ENCODE assay signal across 1 cellular context in the genomic region with DNA sequence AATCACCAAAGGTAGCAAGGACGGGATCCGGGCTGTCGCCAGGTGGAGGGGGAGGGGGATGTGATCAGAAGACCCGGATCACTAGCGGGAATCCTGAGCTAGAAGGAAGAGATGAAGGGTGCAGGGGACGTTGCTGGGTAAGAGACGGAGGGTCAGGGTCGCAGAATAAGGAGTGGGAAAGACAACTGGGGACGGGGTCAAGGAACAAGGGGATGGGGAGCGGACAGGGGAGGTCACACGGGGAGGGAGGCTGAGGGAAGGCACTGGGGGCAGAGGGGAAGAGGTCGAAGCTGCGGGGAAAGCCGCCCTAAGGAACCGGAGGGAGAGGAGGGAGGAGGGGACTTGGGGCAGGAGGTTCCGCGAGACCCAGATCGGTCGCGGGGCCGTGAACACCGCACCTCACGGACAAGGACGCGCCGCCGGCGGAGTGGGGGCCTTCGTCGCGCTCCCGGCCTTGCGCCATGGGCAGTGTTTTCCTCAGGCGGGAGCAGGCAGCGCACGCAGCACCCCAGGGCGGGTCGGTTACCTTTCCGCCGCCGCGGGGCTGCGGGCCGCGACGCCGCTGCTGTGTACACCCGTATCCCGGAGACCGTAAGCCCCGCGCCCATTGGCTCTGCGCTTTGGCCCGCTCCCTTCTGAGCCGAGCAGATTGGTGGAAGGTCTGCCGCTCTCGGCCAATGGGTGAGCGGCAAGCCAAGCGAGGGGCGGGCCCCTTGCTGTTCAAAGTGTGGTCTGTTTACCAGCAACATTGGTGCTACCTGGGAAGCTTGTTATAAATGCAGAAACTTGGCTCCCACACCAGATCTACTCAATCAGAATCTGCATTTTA.
TF ChIP-seq lines count a peak whose summit lies in the region.

A gene with protein sequence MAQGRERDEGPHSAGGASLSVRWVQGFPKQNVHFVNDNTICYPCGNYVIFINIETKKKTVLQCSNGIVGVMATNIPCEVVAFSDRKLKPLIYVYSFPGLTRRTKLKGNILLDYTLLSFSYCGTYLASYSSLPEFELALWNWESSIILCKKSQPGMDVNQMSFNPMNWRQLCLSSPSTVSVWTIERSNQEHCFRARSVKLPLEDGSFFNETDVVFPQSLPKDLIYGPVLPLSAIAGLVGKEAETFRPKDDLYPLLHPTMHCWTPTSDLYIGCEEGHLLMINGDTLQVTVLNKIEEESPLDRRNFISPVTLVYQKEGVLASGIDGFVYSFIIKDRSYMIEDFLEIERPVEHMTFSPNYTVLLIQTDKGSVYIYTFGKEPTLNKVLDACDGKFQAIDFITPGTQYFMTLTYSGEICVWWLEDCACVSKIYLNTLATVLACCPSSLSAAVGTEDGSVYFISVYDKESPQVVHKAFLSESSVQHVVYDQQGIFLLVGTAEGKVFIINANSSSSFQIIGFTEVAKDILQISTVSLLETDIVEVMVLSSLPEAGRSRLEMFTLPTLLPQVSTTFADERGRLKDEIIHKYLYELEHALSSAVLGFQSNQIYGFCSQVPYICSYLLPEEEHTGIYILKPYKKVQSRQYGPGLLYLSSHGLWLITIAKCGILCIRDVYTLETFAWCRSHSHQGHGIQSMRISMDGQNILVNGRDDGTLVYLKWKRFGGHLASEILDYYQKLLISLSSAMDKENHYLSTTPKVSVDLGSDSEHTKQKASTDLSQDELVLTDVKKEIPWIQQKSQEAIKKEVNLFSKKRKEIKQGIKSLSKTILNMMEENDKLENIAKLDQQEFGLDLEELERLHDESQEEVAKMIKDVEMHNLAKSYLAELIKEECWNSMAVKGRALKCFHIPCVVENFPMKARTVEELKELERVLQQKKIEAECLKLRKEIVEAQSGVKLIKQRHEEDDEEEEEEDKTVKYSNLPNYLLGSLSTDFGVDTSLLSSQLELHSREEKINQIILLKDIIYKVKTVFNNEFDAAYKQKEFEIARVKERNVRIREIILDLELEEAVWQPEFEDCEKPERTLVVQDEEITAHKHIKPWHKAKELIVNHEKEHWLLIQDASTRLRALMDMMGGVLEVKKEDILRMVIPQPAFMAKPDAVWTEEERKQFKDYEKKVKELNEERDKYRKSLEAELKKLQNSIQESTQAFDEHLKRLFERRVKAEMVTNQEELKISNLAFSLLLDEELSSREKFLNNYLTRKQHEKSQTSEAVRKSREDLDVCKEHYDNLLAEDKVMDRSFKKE (N-terminal part only) (minus strand): TSS at position 581 of the 829 bp plus-strand sequence. CDS start 118 bp downstream, at position 463.

TF ChIP-seq in HEK293, 187 proteins besides CTCF, POLR2A, EP300 and RAD21 (continued from another document and continues in another):
- TF ChIP-seq ZNF501 (tag by site-specific recombination; IDR thresholded peaks at IDR 0.05): no peak; the same call in none of the 2 replicates
- TF ChIP-seq, protein P1, sequence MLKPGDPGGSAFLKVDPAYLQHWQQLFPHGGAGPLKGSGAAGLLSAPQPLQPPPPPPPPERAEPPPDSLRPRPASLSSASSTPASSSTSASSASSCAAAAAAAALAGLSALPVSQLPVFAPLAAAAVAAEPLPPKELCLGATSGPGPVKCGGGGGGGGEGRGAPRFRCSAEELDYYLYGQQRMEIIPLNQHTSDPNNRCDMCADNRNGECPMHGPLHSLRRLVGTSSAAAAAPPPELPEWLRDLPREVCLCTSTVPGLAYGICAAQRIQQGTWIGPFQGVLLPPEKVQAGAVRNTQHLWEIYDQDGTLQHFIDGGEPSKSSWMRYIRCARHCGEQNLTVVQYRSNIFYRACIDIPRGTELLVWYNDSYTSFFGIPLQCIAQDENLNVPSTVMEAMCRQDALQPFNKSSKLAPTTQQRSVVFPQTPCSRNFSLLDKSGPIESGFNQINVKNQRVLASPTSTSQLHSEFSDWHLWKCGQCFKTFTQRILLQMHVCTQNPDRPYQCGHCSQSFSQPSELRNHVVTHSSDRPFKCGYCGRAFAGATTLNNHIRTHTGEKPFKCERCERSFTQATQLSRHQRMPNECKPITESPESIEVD (tag by site-specific recombination; IDR thresholded peaks at IDR 0.05): no peak
- TF ChIP-seq, protein P2, sequence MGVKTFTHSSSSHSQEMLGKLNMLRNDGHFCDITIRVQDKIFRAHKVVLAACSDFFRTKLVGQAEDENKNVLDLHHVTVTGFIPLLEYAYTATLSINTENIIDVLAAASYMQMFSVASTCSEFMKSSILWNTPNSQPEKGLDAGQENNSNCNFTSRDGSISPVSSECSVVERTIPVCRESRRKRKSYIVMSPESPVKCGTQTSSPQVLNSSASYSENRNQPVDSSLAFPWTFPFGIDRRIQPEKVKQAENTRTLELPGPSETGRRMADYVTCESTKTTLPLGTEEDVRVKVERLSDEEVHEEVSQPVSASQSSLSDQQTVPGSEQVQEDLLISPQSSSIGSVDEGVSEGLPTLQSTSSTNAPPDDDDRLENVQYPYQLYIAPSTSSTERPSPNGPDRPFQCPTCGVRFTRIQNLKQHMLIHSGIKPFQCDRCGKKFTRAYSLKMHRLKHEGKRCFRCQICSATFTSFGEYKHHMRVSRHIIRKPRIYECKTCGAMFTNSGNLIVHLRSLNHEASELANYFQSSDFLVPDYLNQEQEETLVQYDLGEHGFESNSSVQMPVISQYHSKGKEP (tag by site-specific recombination; IDR thresholded peaks at IDR 0.05): no peak
- TF ChIP-seq, protein P3, sequence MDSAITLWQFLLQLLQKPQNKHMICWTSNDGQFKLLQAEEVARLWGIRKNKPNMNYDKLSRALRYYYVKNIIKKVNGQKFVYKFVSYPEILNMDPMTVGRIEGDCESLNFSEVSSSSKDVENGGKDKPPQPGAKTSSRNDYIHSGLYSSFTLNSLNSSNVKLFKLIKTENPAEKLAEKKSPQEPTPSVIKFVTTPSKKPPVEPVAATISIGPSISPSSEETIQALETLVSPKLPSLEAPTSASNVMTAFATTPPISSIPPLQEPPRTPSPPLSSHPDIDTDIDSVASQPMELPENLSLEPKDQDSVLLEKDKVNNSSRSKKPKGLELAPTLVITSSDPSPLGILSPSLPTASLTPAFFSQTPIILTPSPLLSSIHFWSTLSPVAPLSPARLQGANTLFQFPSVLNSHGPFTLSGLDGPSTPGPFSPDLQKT (IDR thresholded peaks at IDR 0.05; ENCODE audit: borderline replicate concordance, low read depth, low read length): no peak
- TF ChIP-seq HOXA7 (CRISPR knock-in tag; IDR thresholded peaks at IDR 0.05; ENCODE audit: borderline replicate concordance): no peak
- TF ChIP-seq KLF7 (tag by site-specific recombination; IDR thresholded peaks at IDR 0.05; ENCODE audit: borderline replicate concordance): 0 out of 2 replicates have a peak, but pooled peaks have one; percentile 23
- TF ChIP-seq, protein P4, sequence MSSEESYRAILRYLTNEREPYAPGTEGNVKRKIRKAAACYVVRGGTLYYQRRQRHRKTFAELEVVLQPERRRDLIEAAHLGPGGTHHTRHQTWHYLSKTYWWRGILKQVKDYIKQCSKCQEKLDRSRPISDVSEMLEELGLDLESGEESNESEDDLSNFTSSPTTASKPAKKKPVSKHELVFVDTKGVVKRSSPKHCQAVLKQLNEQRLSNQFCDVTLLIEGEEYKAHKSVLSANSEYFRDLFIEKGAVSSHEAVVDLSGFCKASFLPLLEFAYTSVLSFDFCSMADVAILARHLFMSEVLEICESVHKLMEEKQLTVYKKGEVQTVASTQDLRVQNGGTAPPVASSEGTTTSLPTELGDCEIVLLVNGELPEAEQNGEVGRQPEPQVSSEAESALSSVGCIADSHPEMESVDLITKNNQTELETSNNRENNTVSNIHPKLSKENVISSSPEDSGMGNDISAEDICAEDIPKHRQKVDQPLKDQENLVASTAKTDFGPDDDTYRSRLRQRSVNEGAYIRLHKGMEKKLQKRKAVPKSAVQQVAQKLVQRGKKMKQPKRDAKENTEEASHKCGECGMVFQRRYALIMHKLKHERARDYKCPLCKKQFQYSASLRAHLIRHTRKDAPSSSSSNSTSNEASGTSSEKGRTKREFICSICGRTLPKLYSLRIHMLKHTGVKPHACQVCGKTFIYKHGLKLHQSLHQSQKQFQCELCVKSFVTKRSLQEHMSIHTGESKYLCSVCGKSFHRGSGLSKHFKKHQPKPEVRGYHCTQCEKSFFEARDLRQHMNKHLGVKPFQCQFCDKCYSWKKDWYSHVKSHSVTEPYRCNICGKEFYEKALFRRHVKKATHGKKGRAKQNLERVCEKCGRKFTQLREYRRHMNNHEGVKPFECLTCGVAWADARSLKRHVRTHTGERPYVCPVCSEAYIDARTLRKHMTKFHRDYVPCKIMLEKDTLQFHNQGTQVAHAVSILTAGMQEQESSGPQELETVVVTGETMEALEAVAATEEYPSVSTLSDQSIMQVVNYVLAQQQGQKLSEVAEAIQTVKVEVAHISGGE (tag by site-specific recombination; conservative IDR thresholded peaks at IDR 0.05; ENCODE audit: low read depth): peak; percentile 63
- peak; percentile 92 for TF ChIP-seq SP2 (tag by site-specific recombination; IDR thresholded peaks at IDR 0.05)
- TF ChIP-seq, protein P5, sequence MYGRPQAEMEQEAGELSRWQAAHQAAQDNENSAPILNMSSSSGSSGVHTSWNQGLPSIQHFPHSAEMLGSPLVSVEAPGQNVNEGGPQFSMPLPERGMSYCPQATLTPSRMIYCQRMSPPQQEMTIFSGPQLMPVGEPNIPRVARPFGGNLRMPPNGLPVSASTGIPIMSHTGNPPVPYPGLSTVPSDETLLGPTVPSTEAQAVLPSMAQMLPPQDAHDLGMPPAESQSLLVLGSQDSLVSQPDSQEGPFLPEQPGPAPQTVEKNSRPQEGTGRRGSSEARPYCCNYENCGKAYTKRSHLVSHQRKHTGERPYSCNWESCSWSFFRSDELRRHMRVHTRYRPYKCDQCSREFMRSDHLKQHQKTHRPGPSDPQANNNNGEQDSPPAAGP (tag by site-specific recombination; IDR thresholded peaks at IDR 0.05): peak; percentile 71
- peak; percentile 59; the same call in 1 of the 2 replicates for TF ChIP-seq YY1 (tag by site-specific recombination; IDR thresholded peaks at IDR 0.05)
- TF ChIP-seq ZNF114 (tag by site-specific recombination; IDR thresholded peaks at IDR 0.05): no peak
- 0 out of 2 replicates have a peak, but pooled peaks have one; percentile 55 for TF ChIP-seq ZFP37 (tag by site-specific recombination; IDR thresholded peaks at IDR 0.05)
- peak; percentile 34; the same call in 1 of the 2 replicates for TF ChIP-seq KLF8 (tag by site-specific recombination; IDR thresholded peaks at IDR 0.05)
- TF ChIP-seq ZNF211 (tag by site-specific recombination; IDR thresholded peaks at IDR 0.05; ENCODE audit: low read depth): no peak
- TF ChIP-seq ZNF155 (tag by site-specific recombination; IDR thresholded peaks at IDR 0.05): no peak
- TF ChIP-seq, protein P6, sequence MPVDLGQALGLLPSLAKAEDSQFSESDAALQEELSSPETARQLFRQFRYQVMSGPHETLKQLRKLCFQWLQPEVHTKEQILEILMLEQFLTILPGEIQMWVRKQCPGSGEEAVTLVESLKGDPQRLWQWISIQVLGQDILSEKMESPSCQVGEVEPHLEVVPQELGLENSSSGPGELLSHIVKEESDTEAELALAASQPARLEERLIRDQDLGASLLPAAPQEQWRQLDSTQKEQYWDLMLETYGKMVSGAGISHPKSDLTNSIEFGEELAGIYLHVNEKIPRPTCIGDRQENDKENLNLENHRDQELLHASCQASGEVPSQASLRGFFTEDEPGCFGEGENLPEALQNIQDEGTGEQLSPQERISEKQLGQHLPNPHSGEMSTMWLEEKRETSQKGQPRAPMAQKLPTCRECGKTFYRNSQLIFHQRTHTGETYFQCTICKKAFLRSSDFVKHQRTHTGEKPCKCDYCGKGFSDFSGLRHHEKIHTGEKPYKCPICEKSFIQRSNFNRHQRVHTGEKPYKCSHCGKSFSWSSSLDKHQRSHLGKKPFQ (tag by site-specific recombination; IDR thresholded peaks at IDR 0.05): no peak
- no peak for TF ChIP-seq GLI2 (tag by site-specific recombination; IDR thresholded peaks at IDR 0.05; ENCODE audit: borderline replicate concordance, low read depth)
- peak; percentile 82; the same call in 1 of the 2 replicates for TF ChIP-seq ZNF785 (tag by site-specific recombination; IDR thresholded peaks at IDR 0.05)
- no peak for TF ChIP-seq ZNF658 (tag by site-specific recombination; IDR thresholded peaks at IDR 0.05)
- TF ChIP-seq, protein P7, sequence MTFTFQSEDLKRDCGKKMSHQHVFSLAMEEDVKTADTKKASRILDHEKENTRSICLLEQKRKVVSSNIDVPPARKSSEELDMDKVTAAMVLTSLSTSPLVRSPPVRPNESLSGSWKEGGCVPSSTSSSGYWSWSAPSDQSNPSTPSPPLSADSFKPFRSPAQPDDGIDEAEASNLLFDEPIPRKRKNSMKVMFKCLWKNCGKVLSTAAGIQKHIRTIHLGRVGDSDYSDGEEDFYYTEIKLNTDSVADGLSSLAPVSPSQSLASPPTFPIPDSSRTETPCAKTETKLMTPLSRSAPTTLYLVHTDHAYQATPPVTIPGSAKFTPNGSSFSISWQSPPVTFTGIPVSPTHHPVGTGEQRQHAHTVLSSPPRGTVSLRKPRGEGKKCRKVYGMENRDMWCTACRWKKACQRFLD (tag by site-specific recombination; IDR thresholded peaks at IDR 0.05): no peak
- TF ChIP-seq ZNF416 (tag by site-specific recombination; IDR thresholded peaks at IDR 0.05): no peak
- TF ChIP-seq ZBTB17 (tag by site-specific recombination; IDR thresholded peaks at IDR 0.05): peak; percentile 82
- no peak for TF ChIP-seq ZNF571 (tag by site-specific recombination; IDR thresholded peaks at IDR 0.05)
- no peak for TF ChIP-seq ZNF473 (tag by site-specific recombination; IDR thresholded peaks at IDR 0.05)
- TF ChIP-seq, protein P8, sequence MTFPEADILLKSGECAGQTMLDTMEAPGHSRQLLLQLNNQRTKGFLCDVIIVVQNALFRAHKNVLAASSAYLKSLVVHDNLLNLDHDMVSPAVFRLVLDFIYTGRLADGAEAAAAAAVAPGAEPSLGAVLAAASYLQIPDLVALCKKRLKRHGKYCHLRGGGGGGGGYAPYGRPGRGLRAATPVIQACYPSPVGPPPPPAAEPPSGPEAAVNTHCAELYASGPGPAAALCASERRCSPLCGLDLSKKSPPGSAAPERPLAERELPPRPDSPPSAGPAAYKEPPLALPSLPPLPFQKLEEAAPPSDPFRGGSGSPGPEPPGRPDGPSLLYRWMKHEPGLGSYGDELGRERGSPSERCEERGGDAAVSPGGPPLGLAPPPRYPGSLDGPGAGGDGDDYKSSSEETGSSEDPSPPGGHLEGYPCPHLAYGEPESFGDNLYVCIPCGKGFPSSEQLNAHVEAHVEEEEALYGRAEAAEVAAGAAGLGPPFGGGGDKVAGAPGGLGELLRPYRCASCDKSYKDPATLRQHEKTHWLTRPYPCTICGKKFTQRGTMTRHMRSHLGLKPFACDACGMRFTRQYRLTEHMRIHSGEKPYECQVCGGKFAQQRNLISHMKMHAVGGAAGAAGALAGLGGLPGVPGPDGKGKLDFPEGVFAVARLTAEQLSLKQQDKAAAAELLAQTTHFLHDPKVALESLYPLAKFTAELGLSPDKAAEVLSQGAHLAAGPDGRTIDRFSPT (tag by site-specific recombination; IDR thresholded peaks at IDR 0.05): no peak
- TF ChIP-seq ZNF76 (tag by site-specific recombination; IDR thresholded peaks at IDR 0.05; ENCODE audit: borderline replicate concordance, low read depth): peak; percentile 66; the same call in 1 of the 2 replicates
- TF ChIP-seq ZNF24 (tag by site-specific recombination; IDR thresholded peaks at IDR 0.05): 0 out of 2 replicates have a peak, but pooled peaks have one; percentile 16
- peak; percentile 62; the same call in 1 of the 2 replicates for TF ChIP-seq GLIS1 (tag by site-specific recombination; IDR thresholded peaks at IDR 0.05)
- no peak for TF ChIP-seq SETDB1 (IDR thresholded peaks at IDR 0.05; ENCODE audit: insufficient read length, low read length)
